In genomic region chr6:74626288-74626687, GRCh38 we compare ENCODE assay signal across 20 cellular contexts.
"Had no signal": no experiment of that assay in that cellular context is flagged by ENCODE, and none has a peak within 500 bp of the region (broad histone marks: within the 10 kb centered on the region; RNA-seq: fewer than 3 reads in every experiment).

No MANE protein-coding gene starts in this region.

- H3K4me3 Mint-ChIP-seq: immature natural killer cell; memory B cell; natural killer cell treated with Interleukin-12 subunit alpha and Interleukin-12 subunit beta and Interleukin-15 and Interleukin-18, amount 100 ng/mL, for 72 hours had no signal

- H3K4me3 ChIP-seq: coronary artery, esophagus muscularis mucosa, gastrocnemius medialis, heart right ventricle, left ventricle myocardium inferior, lower lobe of right lung, right atrium auricular region, sigmoid colon, stomach had no signal

- ATAC-seq: gastrocnemius medialis; heart right ventricle; lower lobe of right lung; natural killer cell treated with Interleukin-12 subunit alpha and Interleukin-12 subunit beta and Interleukin-15 and Interleukin-18, amount 100 ng/mL, for 72 hours had no signal

- H3K27ac ChIP-seq: coronary artery, epithelial cell of prostate, esophagus muscularis mucosa, gastrocnemius medialis, heart right ventricle, left ventricle myocardium inferior, lower lobe of right lung, right atrium auricular region, sigmoid colon, stomach had no signal

- H3K36me3 Mint-ChIP-seq: immature natural killer cell; memory B cell; natural killer cell treated with Interleukin-12 subunit alpha and Interleukin-12 subunit beta and Interleukin-15 and Interleukin-18, amount 100 ng/mL, for 72 hours had no signal

- H3K36me3 ChIP-seq: esophagus muscularis mucosa, gastrocnemius medialis, heart right ventricle, left ventricle myocardium inferior, lower lobe of right lung, right atrium auricular region, sigmoid colon, stomach had no signal

- DNase-seq: effector CD8-positive, alpha-beta T cell; gastrocnemius medialis; heart right ventricle; hypothalamus; immature natural killer cell; left ventricle myocardium inferior; lower lobe of right lung; midbrain; sigmoid colon; small intestine; stimulated activated CD4-positive, alpha-beta T cell treated with anti-CD3 and anti-CD28 coated beads, Interleukin-12 subunit alpha, Interleukin-12 subunit beta, amount 100 ng/mL, for 4 hours; stimulated activated naive CD4-positive, alpha-beta T cell; stomach; trophoblast cell had no signal

- H3K4me1 Mint-ChIP-seq: immature natural killer cell, memory B cell had no signal

- H3K27me3 Mint-ChIP-seq: memory B cell; natural killer cell treated with Interleukin-12 subunit alpha and Interleukin-12 subunit beta and Interleukin-15 and Interleukin-18, amount 100 ng/mL, for 72 hours had no signal

- H3K4me1 ChIP-seq: esophagus muscularis mucosa, gastrocnemius medialis, heart right ventricle, left ventricle myocardium inferior, lower lobe of right lung, right atrium auricular region, sigmoid colon, stomach had no signal

- H3K27ac Mint-ChIP-seq: immature natural killer cell; memory B cell; natural killer cell treated with Interleukin-12 subunit alpha and Interleukin-12 subunit beta and Interleukin-15 and Interleukin-18, amount 100 ng/mL, for 72 hours had no signal

- H3K9me3 ChIP-seq: gastrocnemius medialis, right atrium auricular region had no signal

- H3K27me3 ChIP-seq: esophagus muscularis mucosa, gastrocnemius medialis, heart right ventricle, right atrium auricular region, sigmoid colon, stomach had no signal
